Comparison of ENCODE assay signal across 23 cellular contexts in the genomic region with DNA sequence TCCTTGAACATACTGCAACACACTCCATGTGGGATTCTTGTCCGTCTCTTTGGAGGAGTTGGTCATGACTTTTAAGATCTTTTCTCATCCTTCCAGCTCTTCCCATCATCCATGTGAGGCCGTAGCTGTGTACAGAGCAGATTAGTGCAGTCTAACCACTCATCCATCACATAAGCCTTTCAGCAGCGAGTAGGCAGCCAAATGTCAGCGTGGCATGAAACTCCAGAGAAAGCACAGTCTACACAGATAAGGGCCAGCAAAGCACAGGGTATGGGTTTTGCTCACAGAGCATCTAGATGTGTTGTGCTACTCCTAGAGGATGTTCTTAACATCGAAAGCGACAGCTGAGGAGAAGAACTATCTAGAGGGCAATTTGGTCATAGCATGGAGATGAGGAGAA. TPM values are rescaled to one million over a fixed set of nuclear protein-coding genes. Genes with fewer than 3 reads are reported as not detected.
"Had no signal": no experiment of that assay in that cellular context is flagged by ENCODE, and none has a peak within 500 bp of the region (broad histone marks: within the 10 kb centered on the region; RNA-seq: fewer than 3 reads in every experiment).

No MANE protein-coding gene starts in this region.

- H3K9me3 ChIP-seq: esophagus squamous epithelium, stomach, upper lobe of right lung had no signal

- H3K4me1 ChIP-seq: upper lobe of right lung had no signal

- H3K27ac ChIP-seq: esophagus squamous epithelium, stomach, upper lobe of right lung had no signal

- H3K27ac Mint-ChIP-seq: activated CD4-positive, alpha-beta T cell treated with anti-CD3 and anti-CD28 coated beads, Interleukin-2, amount 10 ng/mL, durations not matched to agents 7 days and 5 days; activated naive CD4-positive, alpha-beta T cell treated with anti-CD3 and anti-CD28 coated beads, Interleukin-2, amount 10 ng/mL, durations not matched to agents 7 days and 5 days; activated naive CD8-positive, alpha-beta T cell treated with anti-CD3 and anti-CD28 coated beads, Interleukin-2, amount 50 U/mL, for 24 hours; T-helper 1 cell treated with Interleukin-12 subunit alpha and Interleukin-12 subunit beta and Interleukin-4 antibody, amounts not matched to agents 30 μg/mL and 1 μg/mL, for 36 hours had no signal

- H3K27me3 ChIP-seq: esophagus squamous epithelium, upper lobe of right lung had no signal

- H3K4me3 Mint-ChIP-seq: activated CD4-positive, alpha-beta T cell treated with anti-CD3 and anti-CD28 coated beads, Interleukin-2, amount 10 ng/mL, durations not matched to agents 7 days and 5 days; activated naive CD4-positive, alpha-beta T cell treated with anti-CD3 and anti-CD28 coated beads, Interleukin-2, amount 10 ng/mL, durations not matched to agents 7 days and 5 days; activated naive CD8-positive, alpha-beta T cell treated with anti-CD3 and anti-CD28 coated beads, Interleukin-2, amount 50 U/mL, for 24 hours; activated T-cell treated with anti-CD3 and anti-CD28 coated beads, Interleukin-2, amount 50 U/mL, for 4 hours; nephron; T-helper 1 cell treated with Interleukin-12 subunit alpha and Interleukin-12 subunit beta and Interleukin-4 antibody, amounts not matched to agents 30 μg/mL and 1 μg/mL, for 36 hours had no signal

- H3K36me3 ChIP-seq: esophagus squamous epithelium, stomach, upper lobe of right lung had no signal

- H3K4me3 ChIP-seq: esophagus squamous epithelium, stomach, upper lobe of right lung had no signal

- H3K36me3 Mint-ChIP-seq: activated naive CD4-positive, alpha-beta T cell treated with anti-CD3 and anti-CD28 coated beads, Interleukin-2, amount 10 ng/mL, durations not matched to agents 7 days and 5 days had no signal

- H3K9me3 Mint-ChIP-seq: activated CD4-positive, alpha-beta T cell treated with anti-CD3 and anti-CD28 coated beads, Interleukin-2, amount 10 ng/mL, durations not matched to agents 7 days and 5 days; activated naive CD4-positive, alpha-beta T cell treated with anti-CD3 and anti-CD28 coated beads, Interleukin-2, amount 10 ng/mL, durations not matched to agents 7 days and 5 days; activated naive CD8-positive, alpha-beta T cell treated with anti-CD3 and anti-CD28 coated beads, Interleukin-2, amount 50 U/mL, for 24 hours; activated T-cell treated with anti-CD3 and anti-CD28 coated beads, Interleukin-2, amount 50 U/mL, for 4 hours; T-helper 1 cell treated with Interleukin-12 subunit alpha and Interleukin-12 subunit beta and Interleukin-4 antibody, amounts not matched to agents 30 μg/mL and 1 μg/mL, for 36 hours had no signal

- ATAC-seq: activated CD4-positive, CD25-positive, alpha-beta regulatory T cell treated with anti-CD3 and anti-CD28 coated beads, Interleukin-2, amount 50 U/mL, for 24 hours; activated naive CD8-positive, alpha-beta T cell treated with anti-CD3 and anti-CD28 coated beads, Interleukin-2, amount 50 U/mL, for 24 hours; activated T-cell treated with anti-CD3 and anti-CD28 coated beads, Interleukin-2, amount 50 U/mL, for 4 hours; left lobe of liver; upper lobe of right lung had no signal

- DNase-seq: activated CD4-positive, alpha-beta T cell treated with anti-CD3 and anti-CD28 coated beads, Interleukin-2, amount 10 ng/mL, durations not matched to agents 7 days and 5 days; activated CD8-positive, alpha-beta memory T cell treated with anti-CD3 and anti-CD28 coated beads, Interleukin-2, amount 50 U/mL, for 4 hours; activated naive CD4-positive, alpha-beta T cell treated with anti-CD3 and anti-CD28 coated beads, Interleukin-2, amount 10 ng/mL, durations not matched to agents 7 days and 5 days; activated naive CD8-positive, alpha-beta T cell treated with anti-CD3 and anti-CD28 coated beads, Interleukin-2, amount 50 U/mL, for 24 hours; activated T-cell treated with anti-CD3 and anti-CD28 coated beads, Interleukin-2, amount 50 U/mL, for 4 hours; aorta; effector CD4-positive, alpha-beta T cell; esophagus squamous epithelium; hippocampal formation; mammary epithelial cell; midbrain; posterior cingulate gyrus; stimulated activated CD4-positive, alpha-beta T cell treated with anti-CD3 and anti-CD28 coated beads, Interleukin-4, amount 100 ng/mL, for 1 hour; stomach; upper lobe of right lung had no signal

RNA-seq across cellular contexts. Expression of gene NPVF, which starts 28.1 kb away (rescaled TPM):
- total RNA-seq: activated CD4-positive, alpha-beta T cell treated with anti-CD3 and anti-CD28 coated beads, Interleukin-2, amount 10 ng/mL, durations not matched to agents 7 days and 5 days; activated T-cell treated with anti-CD3 and anti-CD28 coated beads, Interleukin-2, amount 50 U/mL, for 4 hours; aorta; esophagus squamous epithelium; left lobe of liver; mammary epithelial cell; renal cortical epithelial cell; skeletal muscle tissue; stomach; temporal lobe; upper lobe of right lung had no signal
- polyA plus RNA-seq: aorta, keratinocyte, mammary epithelial cell, stomach had no signal
